Comparison of ENCODE assay signal across 8 cellular contexts in the genomic region with DNA sequence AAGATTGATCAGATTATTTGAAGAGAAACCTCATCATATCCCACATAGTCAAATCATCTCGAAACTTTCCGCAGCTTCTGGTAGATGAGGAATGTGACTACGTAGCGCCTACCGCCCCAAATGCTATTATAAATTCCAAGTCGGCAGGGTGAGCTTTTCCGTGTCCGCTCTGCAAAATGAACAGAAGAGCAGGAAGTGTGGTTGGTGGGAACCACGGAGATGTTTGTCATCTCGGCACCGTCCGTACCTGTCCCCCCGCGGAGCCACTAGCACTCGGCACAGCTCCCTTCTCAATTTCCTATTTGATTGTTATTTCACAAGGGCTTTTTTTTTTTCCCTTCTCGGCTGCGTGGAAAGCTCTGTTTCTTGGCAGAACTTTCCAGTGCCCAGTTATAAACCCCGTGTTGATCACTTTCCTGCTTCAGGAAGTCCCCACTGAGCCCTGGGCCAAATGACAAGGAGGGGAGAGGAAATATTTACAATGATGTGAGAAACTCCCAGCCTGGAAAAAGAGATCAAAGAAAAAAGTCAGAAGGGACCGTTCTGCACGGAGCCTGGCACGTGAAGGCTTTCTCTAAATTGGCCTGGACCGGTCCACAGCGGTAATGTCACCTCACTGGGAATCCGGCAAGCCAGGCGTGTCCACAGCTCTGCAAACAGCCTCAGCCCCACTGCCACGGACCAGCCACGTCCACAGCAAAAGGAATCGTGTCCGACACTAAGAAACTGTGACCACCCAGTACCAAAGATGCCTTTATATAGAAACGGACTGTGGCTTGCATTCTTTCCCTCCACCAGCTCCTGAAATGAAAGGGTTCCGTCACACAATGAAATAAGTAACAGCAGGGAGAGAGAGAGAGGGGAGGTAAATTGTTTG.
DNase-seq lines count a peak whose midpoint lies in the region; ATAC-seq and TF ChIP-seq lines count a peak whose summit lies in the region.
"Had no signal": no experiment of that assay in that cellular context is flagged by ENCODE, and none has a peak within 500 bp of the region (broad histone marks: within the 10 kb centered on the region; RNA-seq: fewer than 3 reads in every experiment).

No MANE protein-coding gene starts in this region.

- peaks cover 17% of the 10 kb centered on the region for H3K4me1 ChIP-seq in lower lobe of right lung
- peaks cover 53% of the 10 kb centered on the region for H3K4me1 ChIP-seq in stomach smooth muscle (ENCODE audit: control insufficient read depth, insufficient read depth, low read length)

- H3K9me3 ChIP-seq in SK-N-MC (ENCODE audit: low read depth, low read length): no peaks in the 10 kb centered on the region
- H3K9me3 ChIP-seq in lower lobe of right lung: no peaks in the 10 kb centered on the region
- H3K9me3 ChIP-seq in stomach smooth muscle (ENCODE audit: control insufficient read depth in 2 of 2, low read length in 2 of 2): no peaks in the 10 kb centered on the region
- H3K9me3 ChIP-seq: SK-N-SH had no signal

- H3K36me3 ChIP-seq in SK-N-MC (ENCODE audit: insufficient read depth, low read length): no peaks in the 10 kb centered on the region
- no peaks in the 10 kb centered on the region for H3K36me3 ChIP-seq in lower lobe of right lung
- no peaks in the 10 kb centered on the region for H3K36me3 ChIP-seq in stomach smooth muscle (ENCODE audit: control insufficient read depth in 2 of 2, insufficient read depth in 2 of 2, low read length in 2 of 2)

- peak overlapping the region; percentile 49; the same call in 1 of the 2 replicates for H3K27ac ChIP-seq in SK-N-MC
- H3K27ac ChIP-seq in dorsolateral prefrontal cortex: peak overlapping the region in 12 of 59 donors; percentile 6 to 63 (median 36)
- peak overlapping the region; percentile 48 for H3K27ac ChIP-seq in lower lobe of right lung
- H3K27ac ChIP-seq in stomach smooth muscle (ENCODE audit: low read length): peak overlapping the region; percentile 90

- TF ChIP-seq CTCF in dorsolateral prefrontal cortex (IDR thresholded peaks at IDR 0.05 in 54 of 56, conservative IDR thresholded peaks at IDR 0.05 in 2 of 56; ENCODE audit: low read depth in 1 of 56, partially characterized antibody in 56 of 56) (no peak), lower lobe of right lung (IDR thresholded peaks at IDR 0.05) (no peak)

- DNase-seq in SK-N-MC (ENCODE audit: low read depth, low spot score): no peak
- no peak for DNase-seq in dorsolateral prefrontal cortex
- DNase-seq in lower lobe of right lung: no peak
- DNase-seq in HuH-7 (ENCODE audit: low spot score): no peak
- DNase-seq: SK-N-SH had no signal

- peak overlapping the region; percentile 81 for H3K4me3 ChIP-seq in SK-N-MC
- peak overlapping the region in 44 of 59 donors; percentile 1 to 52 (median 29) for H3K4me3 ChIP-seq in dorsolateral prefrontal cortex
- H3K4me3 ChIP-seq in lower lobe of right lung: peak overlapping the region; percentile 41
- H3K4me3 ChIP-seq in stomach smooth muscle (ENCODE audit: low read length in 2 of 2): peak overlapping the region; percentile 63 to 69

- ATAC-seq in lower lobe of right lung (peak; percentile 34 to 51), GM21515 (IDR thresholded peaks at IDR 0.05; ENCODE audit: unreplicated experiment) (no peak), GM19452 (IDR thresholded peaks at IDR 0.05; ENCODE audit: unreplicated experiment) (no peak)

- H3K27me3 ChIP-seq in dorsolateral prefrontal cortex (peaks cover 0 to 71% (median 4%) of the 10 kb centered on the region in 45 donors), lower lobe of right lung (ENCODE audit: low read depth) (peaks cover 8% of the 10 kb centered on the region), stomach smooth muscle (ENCODE audit: control insufficient read depth in 1 of 2, insufficient read depth in 2 of 2, low read length in 2 of 2) (no peaks in the 10 kb centered on the region)

- H3K9ac ChIP-seq in SK-N-MC (ENCODE audit: insufficient read length) (peak overlapping the region; percentile 59), stomach smooth muscle (ENCODE audit: low read length in 2 of 2) (peak overlapping the region; percentile 69 to 79)
- H3K9ac ChIP-seq: SK-N-SH had no signal

- intact Hi-C loops in dorsolateral prefrontal cortex (cut with DNase I) (no loop called here), lower lobe of right lung (cut with DNase I) (no loop called here)

Comparison
In these comparisons a context has a peak if more than half of its experiments do, and no peak if none do; other contexts are left out.
1. H3K4me3 ChIP-seq: peak in every context shown above with its lines; median percentile 81 in SK-N-MC; 66 in stomach smooth muscle; 41 in lower lobe of right lung; 29 in dorsolateral prefrontal cortex.
2. ATAC-seq: peak in lower lobe of right lung (2 of 2); none in GM21515 (single experiment) and GM19452 (single experiment).